In genomic region chr2:172084484-172084733, GRCh38 we compare ENCODE assay signal across 8 cellular contexts. TPM values are rescaled to one million over a fixed set of nuclear protein-coding genes. Genes with fewer than 3 reads are reported as not detected.
DNase-seq lines count a peak whose midpoint lies in the region; ATAC-seq and TF ChIP-seq lines count a peak whose summit lies in the region.

No MANE protein-coding gene starts in this region.

- no peak for TF ChIP-seq CTCF in mesothelial cell of epicardium (IDR thresholded peaks at IDR 0.05; ENCODE audit: unreplicated experiment)

- H3K9me3 Mint-ChIP-seq in activated T-helper 17 cell treated with anti-CD3 and anti-CD28 coated beads, Interleukin-2, amount 50 U/mL, for 72 hours, result no peaks in the 10 kb centered on the region
- H3K9me3 Mint-ChIP-seq in mesothelial cell of epicardium, result no peaks in the 10 kb centered on the region

- ATAC-seq in HG02840 (IDR thresholded peaks at IDR 0.05; ENCODE audit: low FRiP score, unreplicated experiment), result peak; percentile 20
- no peak for ATAC-seq in activated T-helper 17 cell treated with anti-CD3 and anti-CD28 coated beads, Interleukin-2, amount 50 U/mL, for 72 hours (replicated peaks)

- peak overlapping the region; percentile 75 for H3K4me3 Mint-ChIP-seq in activated T-helper 17 cell treated with anti-CD3 and anti-CD28 coated beads, Interleukin-2, amount 50 U/mL, for 72 hours
- peak overlapping the region; percentile 91 for H3K4me3 Mint-ChIP-seq in mesothelial cell of epicardium

- H3K27me3 Mint-ChIP-seq in activated T-helper 17 cell treated with anti-CD3 and anti-CD28 coated beads, Interleukin-2, amount 50 U/mL, for 72 hours, result peaks cover 87% of the 10 kb centered on the region
- peaks cover 97% of the 10 kb centered on the region for H3K27me3 Mint-ChIP-seq in mesothelial cell of epicardium (ENCODE audit: low read depth)

- H3K4me1 Mint-ChIP-seq in activated T-helper 17 cell treated with anti-CD3 and anti-CD28 coated beads, Interleukin-2, amount 50 U/mL, for 72 hours, result peaks cover 20% of the 10 kb centered on the region
- H3K4me1 Mint-ChIP-seq in mesothelial cell of epicardium, result peaks cover 57% of the 10 kb centered on the region

- H3K36me3 Mint-ChIP-seq in activated T-helper 17 cell treated with anti-CD3 and anti-CD28 coated beads, Interleukin-2, amount 50 U/mL, for 72 hours (ENCODE audit: low read depth), result peaks cover 48% of the 10 kb centered on the region
- H3K36me3 Mint-ChIP-seq in mesothelial cell of epicardium, result peaks cover 14% of the 10 kb centered on the region

- no peak overlapping the region for H3K27ac Mint-ChIP-seq in activated T-helper 17 cell treated with anti-CD3 and anti-CD28 coated beads, Interleukin-2, amount 50 U/mL, for 72 hours
- no peak overlapping the region for H3K27ac Mint-ChIP-seq in mesothelial cell of epicardium

- DNase-seq in COR-L47 (lab: John Stamatoyannopoulos, UW) (peak; percentile 83), mesothelial cell of epicardium (ENCODE audit: low spot score in 2 of 2, unreplicated experiment in 2 of 2) (no peak), AG20443 (ENCODE audit: low spot score) (no peak), NCI-H82 treated with DMSO at 0.1 percent for 48 hours (lab: John Stamatoyannopoulos, UW; ENCODE audit: unreplicated experiment) (no peak), NCI-H2029 (lab: John Stamatoyannopoulos, UW) (no peak)
- no peak for DNase-seq in stimulated activated CD4-positive, alpha-beta T cell treated with anti-CD3 and anti-CD28 coated beads, Interleukin-4, amount 100 ng/mL, for 1 hour

RNA-seq across cellular contexts. Expression of gene DLX1, which starts 0.9 kb away (rescaled TPM):
- not detected for total RNA-seq in activated T-helper 17 cell treated with anti-CD3 and anti-CD28 coated beads, Interleukin-2, amount 50 U/mL, for 72 hours
- total RNA-seq in mesothelial cell of epicardium, result 5.1 to 5.9 TPM (median 5.1 TPM) in 3 replicates

RNA-seq across cellular contexts. Expression of gene DLX2, which starts 18.3 kb away (rescaled TPM):
- total RNA-seq in activated T-helper 17 cell treated with anti-CD3 and anti-CD28 coated beads, Interleukin-2, amount 50 U/mL, for 72 hours, result not detected
- 9.7 to 11.8 TPM (median 10.7 TPM) in 3 replicates for total RNA-seq in mesothelial cell of epicardium

Comparison
In these comparisons a context has a peak if more than half of its experiments do, and no peak if none do; other contexts are left out.
1. RNA of gene DLX2, which starts 18.3 kb away (total RNA-seq): 9.7 to 11.8 TPM in mesothelial cell of epicardium; not detected in activated T-helper 17 cell treated with anti-CD3 and anti-CD28 coated beads, Interleukin-2, amount 50 U/mL, for 72 hours; every median in the first group is over 10 times any median in the second.